In the genomic region with DNA sequence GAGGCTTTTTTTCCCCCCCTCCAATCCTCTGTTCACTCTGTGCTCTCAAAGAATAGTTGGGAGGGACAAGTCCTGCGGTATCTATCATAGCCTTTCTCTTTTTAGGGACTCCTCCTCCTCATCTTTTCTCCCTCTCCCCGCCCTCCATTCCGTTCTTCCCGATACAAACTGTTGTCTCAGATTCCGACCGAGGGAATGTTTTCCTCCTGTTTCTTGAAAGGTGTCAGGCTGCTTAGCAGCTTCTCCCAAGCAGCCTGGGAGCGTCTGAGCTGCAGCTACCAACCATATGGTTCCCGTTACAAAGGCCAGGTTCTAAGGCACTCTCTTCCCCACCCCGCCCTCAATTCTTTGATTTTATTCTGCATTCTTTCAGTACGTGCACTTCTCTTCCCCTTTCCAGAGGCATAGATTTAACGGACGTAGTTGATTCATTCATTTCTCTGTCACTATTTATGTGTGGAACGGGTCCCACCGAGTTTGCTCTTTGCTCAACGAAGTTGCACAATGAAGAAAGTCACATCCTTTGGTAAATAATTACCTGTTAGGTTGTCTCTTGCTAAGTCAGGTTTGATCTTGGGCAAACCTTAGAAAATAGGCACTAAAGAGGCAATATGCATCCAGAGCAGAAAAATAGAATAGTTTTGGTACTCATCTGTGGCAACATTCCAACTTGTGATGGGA, we compare ENCODE assay signal across 8 cellular contexts. TPM values are rescaled to one million over a fixed set of nuclear protein-coding genes. Genes with fewer than 3 reads are reported as not detected.
A peak's percentile ranks its signal among the peaks of the same experiment; 100 is the strongest.
DNase-seq lines count a peak whose midpoint lies in the region; ATAC-seq and TF ChIP-seq lines count a peak whose summit lies in the region.

No MANE protein-coding gene starts in this region.

- peak overlapping the region in 1 of 2 experiments; percentile 100 for H3K4ac ChIP-seq in mesenchymal stem cell (ENCODE audit: low read depth in 1 of 2, low read length in 2 of 2)

- H3K4me3 ChIP-seq in A673 (ENCODE audit: low read depth, low read length, poor library complexity, severe bottlenecking): peak overlapping the region; percentile 52
- H3K4me3 ChIP-seq in KMS-11 (IDR thresholded peaks at IDR 0.05; ENCODE audit: insufficient read depth, low read depth, low read length): no peak overlapping the region
- peak overlapping the region; percentile 96 for H3K4me3 ChIP-seq in ectodermal cell (ENCODE audit: insufficient read depth, low read depth, low read length)
- H3K4me3 ChIP-seq in mesenchymal stem cell (ENCODE audit: insufficient read depth in 1 of 2, low read depth in 1 of 2, low read length in 2 of 2): peak overlapping the region; percentile 79 to 89

- peaks cover 94% of the 10 kb centered on the region for H3K27me3 ChIP-seq in A673 (replicated peaks; ENCODE audit: insufficient read depth, low read depth, low read length, poor library complexity)
- H3K27me3 ChIP-seq in KMS-11 (ENCODE audit: insufficient read depth, low read depth): no peaks in the 10 kb centered on the region
- H3K27me3 ChIP-seq in ectodermal cell (ENCODE audit: control insufficient read depth, insufficient read depth, low read length, poor library complexity, severe bottlenecking): no peaks in the 10 kb centered on the region
- no peaks in the 10 kb centered on the region for H3K27me3 ChIP-seq in mesenchymal stem cell (ENCODE audit: control insufficient read depth in 1 of 2, insufficient read depth in 1 of 2, low read length in 2 of 2)

- H3K4me2 ChIP-seq in KMS-11 (peak overlapping the region; percentile 63; the same call in 1 of the 2 replicates), mesenchymal stem cell (ENCODE audit: low read length, poor library complexity, severe bottlenecking) (peak overlapping the region; percentile 90)

- peak overlapping the region in 1 of 2 experiments; percentile 100 for H3K18ac ChIP-seq in mesenchymal stem cell (ENCODE audit: low read depth in 1 of 2, low read length in 2 of 2)

- H3K79me2 ChIP-seq in KMS-11 (ENCODE audit: insufficient read depth, low read depth): no peaks in the 10 kb centered on the region

- H2AFZ ChIP-seq in KMS-11 (ENCODE audit: low read depth): peak overlapping the region; percentile 88; the same call in 1 of the 2 replicates
- H2AFZ ChIP-seq in mesenchymal stem cell (ENCODE audit: low read depth, low read length): no peak overlapping the region

- H4K8ac ChIP-seq in mesenchymal stem cell (ENCODE audit: low read length): no peak overlapping the region

- no TSS peak for BruUV-seq in A673 (replicated peaks; lab: Mats Ljungman, UMichigan)

- WGBS in ectodermal cell, 2 experiments: 0% methylated on average over 15 of the region's 15 CpGs
- 2% methylated on average over 15 of the region's 15 CpGs for WGBS in mesenchymal stem cell

- H3K9ac ChIP-seq in KMS-11: no peak overlapping the region
- peak overlapping the region; percentile 86 for H3K9ac ChIP-seq in mesenchymal stem cell (ENCODE audit: low read length)

- H3K23ac ChIP-seq in mesenchymal stem cell (ENCODE audit: low read length in 2 of 2): no peak overlapping the region

- H3K36me3 ChIP-seq in A673 (ENCODE audit: insufficient read depth, low read length, poor library complexity, severe bottlenecking) (no peaks in the 10 kb centered on the region), KMS-11 (ENCODE audit: insufficient read depth) (no peaks in the 10 kb centered on the region), ectodermal cell (ENCODE audit: control insufficient read depth, insufficient read depth, low read length) (peaks cover 4% of the 10 kb centered on the region), mesenchymal stem cell (ENCODE audit: control insufficient read depth in 1 of 2, insufficient read depth in 2 of 2, low read depth in 1 of 2, low read length in 2 of 2) (no peaks in the 10 kb centered on the region)

- H2BK120ac ChIP-seq in mesenchymal stem cell (ENCODE audit: low read depth, low read length): peak overlapping the region; percentile 93

- no peak overlapping the region for H2BK12ac ChIP-seq in mesenchymal stem cell (ENCODE audit: low read length in 2 of 2)

- no peak overlapping the region for H2AK5ac ChIP-seq in mesenchymal stem cell (ENCODE audit: low read length, severe bottlenecking)

- H4K91ac ChIP-seq in mesenchymal stem cell (ENCODE audit: low read length): no peak overlapping the region

- no peaks in the 10 kb centered on the region for H4K20me1 ChIP-seq in KMS-11 (ENCODE audit: insufficient read depth)

- H3K14ac ChIP-seq in mesenchymal stem cell (ENCODE audit: low read length in 2 of 2): no peak overlapping the region

- H3K4me1 ChIP-seq in A673 (ENCODE audit: insufficient read depth, low read length, poor library complexity, severe bottlenecking) (peaks cover 9% of the 10 kb centered on the region), KMS-11 (ENCODE audit: low read depth, poor library complexity, severe bottlenecking) (no peaks in the 10 kb centered on the region), ectodermal cell (ENCODE audit: control insufficient read depth, insufficient read depth, low read length) (peaks cover 11% of the 10 kb centered on the region), mesenchymal stem cell (ENCODE audit: control insufficient read depth, insufficient read depth, low read depth, low read length) (no peaks in the 10 kb centered on the region)

- TF ChIP-seq CTCF in A673 (conservative IDR thresholded peaks at IDR 0.05; ENCODE audit: low read depth, low read length) (no peak), KMS-11 (conservative IDR thresholded peaks at IDR 0.05; ENCODE audit: low read depth, low read length) (no peak)

- CTCF ChIA-PET in A673 (lab: Charles Lee): no interaction called here

- POLR2A ChIA-PET in A673 (lab: Charles Lee; ENCODE audit: low non-redundant PET): no interaction called here

- H2BK5ac ChIP-seq in mesenchymal stem cell (ENCODE audit: low read depth, low read length, poor library complexity, severe bottlenecking): no peak overlapping the region

- intact Hi-C loops in A673 (cut with micrococcal nuclease; ENCODE audit: unreplicated experiment): no loop called here

- ATAC-seq in HG02884 (IDR thresholded peaks at IDR 0.05; ENCODE audit: unreplicated experiment): no peak

- no peaks in the 10 kb centered on the region for H3K79me1 ChIP-seq in mesenchymal stem cell (replicated peaks; ENCODE audit: low read length, poor library complexity, severe bottlenecking)

- H2BK15ac ChIP-seq in mesenchymal stem cell (ENCODE audit: low read depth, poor library complexity, severe bottlenecking): no peak overlapping the region

- no peak overlapping the region for H3K27ac ChIP-seq in A673 (ENCODE audit: low read depth, low read length, poor library complexity, severe bottlenecking)
- H3K27ac ChIP-seq in KMS-11: no peak overlapping the region
- peak overlapping the region; percentile 95 for H3K27ac ChIP-seq in ectodermal cell (ENCODE audit: insufficient read depth, low read depth, low read length, poor library complexity, severe bottlenecking)
- H3K27ac ChIP-seq in mesenchymal stem cell (ENCODE audit: low read length, poor library complexity, severe bottlenecking): peak overlapping the region; percentile 8

- DNase-seq in A673 (ENCODE audit: low spot score) (no peak), mesenchymal stem cell (peak; percentile 66), NCI-H526 treated with DMSO at 0.1 percent for 48 hours (lab: John Stamatoyannopoulos, UW) (no peak), NCI-H345 treated with DMSO at 0.1 percent for 48 hours (lab: John Stamatoyannopoulos, UW; ENCODE audit: unreplicated experiment) (no peak), HPDE6-E6E7 (ENCODE audit: extremely low spot score) (no peak)

- H3K9me3 ChIP-seq in A673 (ENCODE audit: low read depth, low read length, poor library complexity, severe bottlenecking) (no peaks in the 10 kb centered on the region), ectodermal cell (ENCODE audit: control insufficient read depth, low read length) (no peaks in the 10 kb centered on the region), mesenchymal stem cell (ENCODE audit: control insufficient read depth, low read length) (no peaks in the 10 kb centered on the region)

RNA-seq across cellular contexts. Expression of a gene that starts 2.8 kb away (rescaled TPM):
- 1.5 and 2.8 TPM in 2 replicates for total RNA-seq in A673 (2021)
- 259 TPM for polyA plus RNA-seq in ectodermal cell (2013, experiment 1 of 4)
- polyA plus RNA-seq in ectodermal cell (2013, experiment 2 of 4): 264 TPM
- polyA plus RNA-seq in ectodermal cell (2013, experiment 3 of 4): 214 TPM
- polyA plus RNA-seq in ectodermal cell (2013, experiment 4 of 4): 240 TPM
- polyA plus RNA-seq in mesenchymal stem cell (2013, experiment 1 of 2): 194 TPM
- 192 TPM for polyA plus RNA-seq in mesenchymal stem cell (2013, experiment 2 of 2)

Comparison
In these comparisons a context has a peak if more than half of its experiments do, and no peak if none do; other contexts are left out.
1. H3K27ac ChIP-seq: peak in ectodermal cell (single experiment) and mesenchymal stem cell (single experiment); none in A673 (single experiment) and KMS-11 (single experiment).